ENCODE assay signal across 8 cellular contexts in genomic region chr21:30340714-30341573, GRCh38. TPM values are rescaled to one million over a fixed set of nuclear protein-coding genes. Genes with fewer than 3 reads are reported as not detected.
DNase-seq lines count a peak whose midpoint lies in the region; ATAC-seq and TF ChIP-seq lines count a peak whose summit lies in the region.

No MANE protein-coding gene starts in this region.

- no peak overlapping the region for H3K27ac Mint-ChIP-seq in activated CD4-positive, alpha-beta T cell treated with anti-CD3 and anti-CD28 coated beads for 36 hours
- no peak overlapping the region for H3K27ac Mint-ChIP-seq in activated CD4-positive, alpha-beta T cell treated with anti-CD3 and anti-CD28 coated beads, Interleukin-2, amount 10 ng/mL, durations not matched to agents 7 days and 5 days

- peak; percentile 53 to 63 for TF ChIP-seq CTCF in fibroblast of lung (conservative IDR thresholded peaks at IDR 0.05 in 1 of 2, IDR thresholded peaks at IDR 0.05 in 1 of 2; ENCODE audit: low read depth in 1 of 2, low read length in 2 of 2)

- no peaks in the 10 kb centered on the region for H3K36me3 Mint-ChIP-seq in activated CD4-positive, alpha-beta T cell treated with anti-CD3 and anti-CD28 coated beads for 36 hours (ENCODE audit: low read depth)
- H3K36me3 Mint-ChIP-seq in activated CD4-positive, alpha-beta T cell treated with anti-CD3 and anti-CD28 coated beads, Interleukin-2, amount 10 ng/mL, durations not matched to agents 7 days and 5 days (ENCODE audit: low read depth) = no peaks in the 10 kb centered on the region

- CTCF ChIA-PET in activated CD4-positive, alpha-beta T cell treated with anti-CD3 and anti-CD28 coated beads for 36 hours (lab: Charles Lee) = interaction anchor here (0.6 to 1.3 kb wide), 4 partner anchors 11 to 745 kb away, joined by 3 to 4 read pairs (median 3); no protein-coding TSS in a partner anchor
- CTCF ChIA-PET in activated CD4-positive, alpha-beta T cell treated with anti-CD3 and anti-CD28 coated beads, Interleukin-2, amount 10 ng/mL, durations not matched to agents 7 days and 5 days (lab: Charles Lee) = no interaction called here

- no peaks in the 10 kb centered on the region for H4K20me1 ChIP-seq in fibroblast of lung (ENCODE audit: control insufficient read depth, extremely low read depth, insufficient read depth, low read length)

- no peaks in the 10 kb centered on the region for H3K9me3 ChIP-seq in fibroblast of lung (ENCODE audit: control insufficient read depth, insufficient read depth, low read depth, low read length)

- H3K27ac ChIP-seq in fibroblast of lung (ENCODE audit: insufficient read depth, low read length) = no peak overlapping the region

- intact Hi-C loops in activated CD4-positive, alpha-beta T cell treated with anti-CD3 and anti-CD28 coated beads for 36 hours (cut with DNase I, micrococcal nuclease) = loop anchor here (1.0 to 5.0 kb wide), 5 partner anchors 92 to 1266 kb away; no protein-coding TSS in a partner anchor

- no peak overlapping the region for H2AFZ ChIP-seq in fibroblast of lung (ENCODE audit: low read length)

- DNase-seq in activated CD4-positive, alpha-beta T cell treated with anti-CD3 and anti-CD28 coated beads for 36 hours = peak; percentile 46
- DNase-seq in activated CD4-positive, alpha-beta T cell treated with anti-CD3 and anti-CD28 coated beads, Interleukin-2, amount 10 ng/mL, durations not matched to agents 7 days and 5 days = no peak
- peak; percentile 34 for DNase-seq in KBM-7
- DNase-seq in SW480 (ENCODE audit: low spot score) = peak; percentile 51
- peak; percentile 1 to 5 for DNase-seq in fibroblast of lung (ENCODE audit: low read depth in 2 of 2)
- DNase-seq in pons (ENCODE audit: low spot score) = peak; percentile 44

- no peak overlapping the region for H3K4me3 ChIP-seq in fibroblast of lung (replicated peaks in 1 of 4; ENCODE audit: control extremely low read depth in 1 of 4, insufficient read depth in 1 of 4, low read depth in 3 of 4, low read length in 4 of 4)

- no peak for ATAC-seq in activated CD4-positive, alpha-beta T cell treated with anti-CD3 and anti-CD28 coated beads for 36 hours
- ATAC-seq in HG03378 (IDR thresholded peaks at IDR 0.05; ENCODE audit: unreplicated experiment) (no peak), HG02642 (IDR thresholded peaks at IDR 0.05; ENCODE audit: poor library complexity, unreplicated experiment) (no peak)

- no peak overlapping the region for H3K9ac ChIP-seq in fibroblast of lung (ENCODE audit: insufficient read depth, low read length)

- no peak overlapping the region for H3K4me3 Mint-ChIP-seq in activated CD4-positive, alpha-beta T cell treated with anti-CD3 and anti-CD28 coated beads for 36 hours
- H3K4me3 Mint-ChIP-seq in activated CD4-positive, alpha-beta T cell treated with anti-CD3 and anti-CD28 coated beads, Interleukin-2, amount 10 ng/mL, durations not matched to agents 7 days and 5 days = no peak overlapping the region

- no peak overlapping the region for H3K4me2 ChIP-seq in fibroblast of lung (ENCODE audit: extremely low read depth, insufficient read depth, low read length)

- no peaks in the 10 kb centered on the region for H3K4me1 ChIP-seq in fibroblast of lung (ENCODE audit: control insufficient read depth, extremely low read depth, insufficient read depth, low read length)

- H3K36me3 ChIP-seq in fibroblast of lung (ENCODE audit: control insufficient read depth, insufficient read depth, low read length) = no peaks in the 10 kb centered on the region

- H3K27me3 Mint-ChIP-seq in activated CD4-positive, alpha-beta T cell treated with anti-CD3 and anti-CD28 coated beads for 36 hours = peaks cover 7% of the 10 kb centered on the region
- H3K27me3 Mint-ChIP-seq in activated CD4-positive, alpha-beta T cell treated with anti-CD3 and anti-CD28 coated beads, Interleukin-2, amount 10 ng/mL, durations not matched to agents 7 days and 5 days = peaks cover 2% of the 10 kb centered on the region

- no peaks in the 10 kb centered on the region for H3K79me2 ChIP-seq in fibroblast of lung (ENCODE audit: control insufficient read depth, insufficient read depth, low read length)

- POLR2A ChIA-PET in activated CD4-positive, alpha-beta T cell treated with anti-CD3 and anti-CD28 coated beads for 36 hours (lab: Charles Lee) = no interaction called here
- POLR2A ChIA-PET in activated CD4-positive, alpha-beta T cell treated with anti-CD3 and anti-CD28 coated beads, Interleukin-2, amount 10 ng/mL, durations not matched to agents 7 days and 5 days (lab: Charles Lee) = interaction anchor here (0.6 kb wide), 1 partner anchor 11 kb away, joined by 4 read pairs; no protein-coding TSS in a partner anchor

- H3K27me3 ChIP-seq in fibroblast of lung (ENCODE audit: control insufficient read depth, insufficient read depth, low read length) = no peaks in the 10 kb centered on the region

- no peaks in the 10 kb centered on the region for H3K9me3 Mint-ChIP-seq in activated CD4-positive, alpha-beta T cell treated with anti-CD3 and anti-CD28 coated beads for 36 hours (ENCODE audit: low read depth)
- H3K9me3 Mint-ChIP-seq in activated CD4-positive, alpha-beta T cell treated with anti-CD3 and anti-CD28 coated beads, Interleukin-2, amount 10 ng/mL, durations not matched to agents 7 days and 5 days = no peaks in the 10 kb centered on the region

- H3K4me1 Mint-ChIP-seq in activated CD4-positive, alpha-beta T cell treated with anti-CD3 and anti-CD28 coated beads for 36 hours = no peaks in the 10 kb centered on the region
- H3K4me1 Mint-ChIP-seq in activated CD4-positive, alpha-beta T cell treated with anti-CD3 and anti-CD28 coated beads, Interleukin-2, amount 10 ng/mL, durations not matched to agents 7 days and 5 days = no peaks in the 10 kb centered on the region

- in situ Hi-C loops in KBM-7 (cut with MboI; ENCODE audit: low pct_unique_long_range_greater_than_20kb, low sequenced_read_pairs) = no loop called here

RNA-seq across cellular contexts. Expression of gene KRTAP27-1, which starts 3.5 kb away (rescaled TPM):
- total RNA-seq in activated CD4-positive, alpha-beta T cell treated with anti-CD3 and anti-CD28 coated beads for 36 hours = not detected
- total RNA-seq in activated CD4-positive, alpha-beta T cell treated with anti-CD3 and anti-CD28 coated beads, Interleukin-2, amount 10 ng/mL, durations not matched to agents 7 days and 5 days = not detected
- not detected in 2 replicates for total RNA-seq in fibroblast of lung
- polyA plus RNA-seq in fibroblast of lung = not detected in 2 replicates
- polyA plus RNA-seq in fibroblast of lung (2012) = not detected in 2 replicates
- polyA minus RNA-seq in fibroblast of lung (ENCODE audit: low replicate concordance) = not detected in 2 replicates

RNA-seq across cellular contexts. Expression of gene KRTAP23-1, which starts 7.5 kb away (rescaled TPM):
- not detected for total RNA-seq in activated CD4-positive, alpha-beta T cell treated with anti-CD3 and anti-CD28 coated beads for 36 hours
- total RNA-seq in activated CD4-positive, alpha-beta T cell treated with anti-CD3 and anti-CD28 coated beads, Interleukin-2, amount 10 ng/mL, durations not matched to agents 7 days and 5 days = not detected
- not detected in 2 replicates for total RNA-seq in fibroblast of lung
- polyA plus RNA-seq in fibroblast of lung = not detected in 2 replicates
- polyA plus RNA-seq in fibroblast of lung (2012) = not detected in 2 replicates
- polyA minus RNA-seq in fibroblast of lung (ENCODE audit: low replicate concordance) = not detected in 2 replicates

RNA-seq across cellular contexts. Expression of gene KRTAP26-1, which starts 20.8 kb away (rescaled TPM):
- total RNA-seq in activated CD4-positive, alpha-beta T cell treated with anti-CD3 and anti-CD28 coated beads for 36 hours = not detected
- total RNA-seq in activated CD4-positive, alpha-beta T cell treated with anti-CD3 and anti-CD28 coated beads, Interleukin-2, amount 10 ng/mL, durations not matched to agents 7 days and 5 days = not detected
- total RNA-seq in fibroblast of lung = not detected in 2 replicates
- polyA plus RNA-seq in fibroblast of lung = not detected in 2 replicates
- polyA plus RNA-seq in fibroblast of lung (2012) = not detected in 2 replicates
- polyA minus RNA-seq in fibroblast of lung (ENCODE audit: low replicate concordance) = not detected in 2 replicates

RNA-seq across cellular contexts. Expression of gene KRTAP13-2, which starts 31.1 kb away (rescaled TPM):
- total RNA-seq in activated CD4-positive, alpha-beta T cell treated with anti-CD3 and anti-CD28 coated beads for 36 hours = not detected
- total RNA-seq in activated CD4-positive, alpha-beta T cell treated with anti-CD3 and anti-CD28 coated beads, Interleukin-2, amount 10 ng/mL, durations not matched to agents 7 days and 5 days = not detected
- not detected in 2 replicates for total RNA-seq in fibroblast of lung
- polyA plus RNA-seq in fibroblast of lung = not detected in 2 replicates
- polyA plus RNA-seq in fibroblast of lung (2012) = not detected in 2 replicates
- polyA minus RNA-seq in fibroblast of lung (ENCODE audit: low replicate concordance) = not detected in 2 replicates

RNA-seq across cellular contexts. Expression of gene KRTAP25-1, which starts 51.6 kb away (rescaled TPM):
- not detected for total RNA-seq in activated CD4-positive, alpha-beta T cell treated with anti-CD3 and anti-CD28 coated beads for 36 hours
- not detected for total RNA-seq in activated CD4-positive, alpha-beta T cell treated with anti-CD3 and anti-CD28 coated beads, Interleukin-2, amount 10 ng/mL, durations not matched to agents 7 days and 5 days
- not detected in 2 replicates for total RNA-seq in fibroblast of lung
- not detected in 2 replicates for polyA plus RNA-seq in fibroblast of lung
- polyA plus RNA-seq in fibroblast of lung (2012) = not detected in 2 replicates
- polyA minus RNA-seq in fibroblast of lung (ENCODE audit: low replicate concordance) = not detected in 2 replicates
